Comparison of ENCODE assay signal across 19 cellular contexts in genomic region chr12:117126335-117126734, GRCh38. TPM values are rescaled to one million over a fixed set of nuclear protein-coding genes. Genes with fewer than 3 reads are reported as not detected.
"Had no signal": no experiment of that assay in that cellular context is flagged by ENCODE, and none has a peak within 500 bp of the region (broad histone marks: within the 10 kb centered on the region; RNA-seq: fewer than 3 reads in every experiment).

No MANE protein-coding gene starts in this region.

- H3K4me3 ChIP-seq: coronary artery, heart right ventricle, right atrium auricular region had no signal

- H3K27ac Mint-ChIP-seq: endodermal cell, nephron progenitor cell had no signal

- H3K36me3 ChIP-seq: heart right ventricle, neutrophil, right atrium auricular region had no signal

- H3K4me3 Mint-ChIP-seq: endodermal cell; naive thymus-derived CD4-positive, alpha-beta T cell; nephron progenitor cell had no signal

- ATAC-seq: heart right ventricle; left lobe of liver; naive thymus-derived CD4-positive, alpha-beta T cell had no signal

- H3K27ac ChIP-seq: coronary artery, heart right ventricle, neutrophil, right atrium auricular region had no signal

- DNase-seq: effector CD4-positive, alpha-beta T cell; endodermal cell; foreskin melanocyte; heart right ventricle; hypothalamus; islet precursor cell; mammary epithelial cell; naive thymus-derived CD4-positive, alpha-beta T cell; nephron progenitor cell; small intestine; stimulated activated CD4-positive, alpha-beta T cell treated with anti-CD3 and anti-CD28 coated beads, Interleukin-12 subunit alpha, Interleukin-12 subunit beta, amount 100 ng/mL, for 4 hours; stimulated activated CD4-positive, alpha-beta T cell treated with anti-CD3 and anti-CD28 coated beads, Interleukin-2, amount 100 ng/mL, for 48 hours; stimulated activated naive CD4-positive, alpha-beta T cell treated with Interleukin-2 at 50 U/mL for 16 hours; trophoblast cell had no signal

- H3K27me3 Mint-ChIP-seq: naive thymus-derived CD4-positive, alpha-beta T cell had no signal

- H3K9me3 ChIP-seq: neutrophil, right atrium auricular region had no signal

- H3K27me3 ChIP-seq: heart right ventricle, neutrophil, right atrium auricular region had no signal

RNA-seq across cellular contexts. Expression of gene TESC, which starts 27.1 kb away (rescaled TPM):
- total RNA-seq: osteocyte had no signal
